10 cellular contexts compared by ENCODE assay signal in genomic region chr12:120394483-120395367, GRCh38. TPM values are rescaled to one million over a fixed set of nuclear protein-coding genes. Genes with fewer than 3 reads are reported as not detected.
DNase-seq lines count a peak whose midpoint lies in the region; ATAC-seq and TF ChIP-seq lines count a peak whose summit lies in the region.
"Had no signal": no experiment of that assay in that cellular context is flagged by ENCODE, and none has a peak within 500 bp of the region (broad histone marks: within the 10 kb centered on the region; RNA-seq: fewer than 3 reads in every experiment).

No MANE protein-coding gene starts in this region.

- H4K5ac ChIP-seq in mesendoderm (ENCODE audit: low read length) = no peak overlapping the region

- H2BK120ac ChIP-seq in mesendoderm (ENCODE audit: low read depth, low read length) = no peak overlapping the region

- no peak overlapping the region for H2AFZ ChIP-seq in osteoblast (ENCODE audit: low read length)

- H3K18ac ChIP-seq in mesendoderm (ENCODE audit: low read length) = no peak overlapping the region

- peaks cover 2% of the 10 kb centered on the region for H4K20me1 ChIP-seq in osteoblast (ENCODE audit: insufficient read depth, low read length)

- H3K36me3 Mint-ChIP-seq in brain = no peaks in the 10 kb centered on the region

- H3K27ac ChIP-seq in mesendoderm (ENCODE audit: low read depth, low read length) (peak overlapping the region; percentile 36), osteoblast (ENCODE audit: low read depth, low read length) (no peak overlapping the region)

- peak overlapping the region; percentile 37 to 96 (median 90) for H3K27ac Mint-ChIP-seq in brain

- no peaks in the 10 kb centered on the region for H3K9me3 ChIP-seq in osteoblast (ENCODE audit: low read depth, low read length)
- H3K9me3 ChIP-seq: MG63 had no signal

- no peaks in the 10 kb centered on the region for H3K79me1 ChIP-seq in mesendoderm (ENCODE audit: low read length)

- no peaks in the 10 kb centered on the region for H3K79me2 ChIP-seq in mesendoderm (ENCODE audit: control insufficient read depth, insufficient read depth, low read length)
- H3K79me2 ChIP-seq in osteoblast (ENCODE audit: insufficient read depth, low read length) = no peaks in the 10 kb centered on the region

- no peak for TF ChIP-seq CTCF in brain (conservative IDR thresholded peaks at IDR 0.05)
- no peak for TF ChIP-seq CTCF in osteoblast (IDR thresholded peaks at IDR 0.05; ENCODE audit: extremely low read depth, low read depth, low read length)

- no peak overlapping the region for H3K4ac ChIP-seq in mesendoderm (ENCODE audit: low read depth, low read length)

- no peak for ATAC-seq in GM18858 (IDR thresholded peaks at IDR 0.05; ENCODE audit: unreplicated experiment)

- peak; percentile 82 for DNase-seq in DMS153 treated with DMSO at 0.1 percent for 48 hours (lab: John Stamatoyannopoulos, UW; ENCODE audit: unreplicated experiment)
- DNase-seq in NCI-H2029 treated with DMSO at 0.1 percent for 48 hours (lab: John Stamatoyannopoulos, UW) = peak; percentile 91
- peak; percentile 81 for DNase-seq in mesendoderm
- no peak for DNase-seq in NCI-H1048 (lab: John Stamatoyannopoulos, UW)
- DNase-seq in NCI-H1694 (lab: John Stamatoyannopoulos, UW) = no peak
- no peak for DNase-seq in osteoblast (ENCODE audit: insufficient read length, low spot score, missing footprints)
- DNase-seq: foreskin melanocyte, MG63 had no signal

- no peak overlapping the region for H2BK5ac ChIP-seq in mesendoderm (ENCODE audit: low read length)

- H3K56ac ChIP-seq in mesendoderm (ENCODE audit: low read length) = peak overlapping the region; percentile 80

- H3K4me1 ChIP-seq in mesendoderm (ENCODE audit: control insufficient read depth, low read depth, low read length) (no peaks in the 10 kb centered on the region), osteoblast (ENCODE audit: insufficient read depth, low read length) (no peaks in the 10 kb centered on the region)

- peaks cover 69% of the 10 kb centered on the region for H3K4me1 Mint-ChIP-seq in brain

- H3K4me3 ChIP-seq in mesendoderm (ENCODE audit: low read length) = no peak overlapping the region
- H3K4me3 ChIP-seq in osteoblast (ENCODE audit: insufficient read depth, low read length) = no peak overlapping the region
- H3K4me3 ChIP-seq: MG63 had no signal

- H3K9ac ChIP-seq in mesendoderm (ENCODE audit: low read length) = peak overlapping the region; percentile 56

- H4K8ac ChIP-seq in mesendoderm (ENCODE audit: low read depth, low read length) = no peak overlapping the region

- H3K27me3 ChIP-seq in mesendoderm (ENCODE audit: insufficient read depth, low read length, poor library complexity) (no peaks in the 10 kb centered on the region), osteoblast (ENCODE audit: insufficient read depth, low read length) (peaks cover 37% of the 10 kb centered on the region)
- H3K27me3 ChIP-seq: MG63 had no signal

- H3K27me3 Mint-ChIP-seq in brain = no peaks in the 10 kb centered on the region

- no peak overlapping the region for H2AK5ac ChIP-seq in mesendoderm (ENCODE audit: low read length)

- H3K4me2 ChIP-seq in mesendoderm (ENCODE audit: low read length) (peak overlapping the region; percentile 41), osteoblast (ENCODE audit: insufficient read depth, low read length) (no peak overlapping the region)

- WGBS in mesendoderm (ENCODE audit: extremely low coverage, insufficient coverage, low lambda C conversion rate) = no CpG with 5 or more reads among the region's 18 CpGs

- no peak overlapping the region for H3K23ac ChIP-seq in mesendoderm (ENCODE audit: low read length)

- H2BK15ac ChIP-seq in mesendoderm (replicated peaks; ENCODE audit: low read depth) = no peak overlapping the region

- H3K36me3 ChIP-seq in mesendoderm (ENCODE audit: control insufficient read depth, insufficient read depth, low read length) = no peaks in the 10 kb centered on the region
- no peaks in the 10 kb centered on the region for H3K36me3 ChIP-seq in osteoblast (ENCODE audit: insufficient read depth, low read length)
- H3K36me3 ChIP-seq: MG63 had no signal

- peaks cover 0 to 5% (median 0%) of the 10 kb centered on the region in 5 experiments for H3K9me3 Mint-ChIP-seq in brain

- peak overlapping the region in 4 of 5 experiments; percentile 28 to 65 (median 44) for H3K4me3 Mint-ChIP-seq in brain

RNA-seq across cellular contexts. Expression of gene MSI1, which starts 25.8 kb away (rescaled TPM):
- 69.7 TPM for polyA plus RNA-seq in brain (ENCODE audit: insufficient read depth, low read depth, low replicate concordance)
- polyA plus RNA-seq in mesendoderm (2013, experiment 1 of 2) = 30.8 TPM
- 29.9 TPM for polyA plus RNA-seq in mesendoderm (2013, experiment 2 of 2)
- total RNA-seq in osteoblast = under 0.01 TPM in 2 replicates

RNA-seq across cellular contexts. Expression of gene COX6A1, which starts 43.2 kb away (rescaled TPM):
- polyA plus RNA-seq in brain (ENCODE audit: insufficient read depth, low read depth, low replicate concordance) = 1,091 TPM
- 833 TPM for polyA plus RNA-seq in mesendoderm (2013, experiment 1 of 2)
- polyA plus RNA-seq in mesendoderm (2013, experiment 2 of 2) = 817 TPM
- total RNA-seq in osteoblast = 224 and 256 TPM in 2 replicates

RNA-seq across cellular contexts. Expression of gene TRIAP1, which starts 51.5 kb away (rescaled TPM):
- 10.9 TPM for polyA plus RNA-seq in brain (ENCODE audit: insufficient read depth, low read depth, low replicate concordance)
- 86.2 TPM for polyA plus RNA-seq in mesendoderm (2013, experiment 1 of 2)
- 85.3 TPM for polyA plus RNA-seq in mesendoderm (2013, experiment 2 of 2)
- 19.2 and 19.9 TPM in 2 replicates for total RNA-seq in osteoblast

RNA-seq across cellular contexts. Expression of gene GATC, which starts 51.5 kb away (rescaled TPM):
- 25.4 TPM for polyA plus RNA-seq in brain (ENCODE audit: insufficient read depth, low read depth, low replicate concordance)
- 21.1 TPM for polyA plus RNA-seq in mesendoderm (2013, experiment 1 of 2)
- polyA plus RNA-seq in mesendoderm (2013, experiment 2 of 2) = 21.0 TPM
- total RNA-seq in osteoblast = 14.5 and 20.0 TPM in 2 replicates

Comparison
In these comparisons a context has a peak if more than half of its experiments do, and no peak if none do; other contexts are left out.
1. DNase-seq: peak in DMS153 treated with DMSO at 0.1 percent for 48 hours (single experiment), NCI-H2029 treated with DMSO at 0.1 percent for 48 hours (single experiment) and mesendoderm (single experiment); none in NCI-H1048 (single experiment), NCI-H1694 (single experiment) and osteoblast (single experiment).